Comparison of ENCODE assay signal across 1 cellular context in genomic region chr20:35721621-35722020, GRCh38.
A peak's percentile ranks its signal among the peaks of the same experiment; 100 is the strongest.
TF ChIP-seq lines count a peak whose summit lies in the region.

No MANE protein-coding gene starts in this region.

TF ChIP-seq in K562, 482 proteins besides CTCF, POLR2A, EP300 and RAD21:
- TF ChIP-seq SPI1 (IDR thresholded peaks at IDR 0.05; ENCODE audit: borderline replicate concordance, low read depth, low read length) (peak; percentile 45; the same call in 1 of the 2 replicates), MYBL2 (IDR thresholded peaks at IDR 0.05; ENCODE audit: low read depth) (no peak), MYBL2 (CRISPR knock-in tag; IDR thresholded peaks at IDR 0.05; ENCODE audit: borderline replicate concordance) (no peak)
